5 cellular contexts compared by ENCODE assay signal in genomic region chr19:42280761-42281174, GRCh38. TPM values are rescaled to one million over a fixed set of nuclear protein-coding genes. Genes with fewer than 3 reads are reported as not detected.
A peak's percentile ranks its signal among the peaks of the same experiment; 100 is the strongest.
DNase-seq lines count a peak whose midpoint lies in the region; ATAC-seq and TF ChIP-seq lines count a peak whose summit lies in the region.

No MANE protein-coding gene starts in this region.

- TF ChIP-seq CTCF in astrocyte of the spinal cord (IDR thresholded peaks at IDR 0.05; ENCODE audit: low read depth, low read length), result no peak

- H3K4me1 Mint-ChIP-seq in naive B cell, result peaks cover 46 to 63% (median 51%) of the 10 kb centered on the region in 3 donors

- no peaks in the 10 kb centered on the region for H3K9me3 Mint-ChIP-seq in naive B cell

- H3K4me3 Mint-ChIP-seq in naive B cell, result peak overlapping the region in 6 of 8 donors; percentile 62 to 88 (median 80)

- no peaks in the 10 kb centered on the region for H3K27me3 Mint-ChIP-seq in naive B cell

- DNase-seq in Jurkat, Clone E6-1 (ENCODE audit: low read depth, low spot score), result no peak
- DNase-seq in astrocyte of the spinal cord (ENCODE audit: low read depth, low spot score), result peak; percentile 70
- no peak for DNase-seq in naive B cell
- no peak for DNase-seq in dedifferentiated amniotic fluid mesenchymal stem cell (ENCODE audit: extremely low spot score)

- no peaks in the 10 kb centered on the region for H3K36me3 Mint-ChIP-seq in naive B cell

- in situ Hi-C loops in astrocyte of the spinal cord (cut with HindIII; ENCODE audit: low sequenced_read_pairs), result no loop called here

- peak overlapping the region in 2 of 6 donors; percentile 25 to 38 for H3K27ac Mint-ChIP-seq in naive B cell

- ATAC-seq in naive B cell (ENCODE audit: low read depth in 2 of 2) (no peak), HG03139 (IDR thresholded peaks at IDR 0.05; ENCODE audit: unreplicated experiment) (no peak)

- peak overlapping the region; percentile 73 for H3K4me3 ChIP-seq in Jurkat, Clone E6-1 (ENCODE audit: low read length)
- peak overlapping the region; percentile 72 for H3K4me3 ChIP-seq in astrocyte of the spinal cord (ENCODE audit: low read depth, low read length)

RNA-seq across cellular contexts. Expression of gene CIC, which starts 11.7 kb away (rescaled TPM):
- 33.3 TPM for polyA plus RNA-seq in Jurkat, Clone E6-1 (2012; ENCODE audit: insufficient read depth, insufficient read length)
- polyA plus RNA-seq in naive B cell (ENCODE audit: low read depth in 6 of 6), result 1 to 10 TPM in 5 of 6 donors, under 1 TPM in 1; 0.05 to 5.3 (median 2.1) TPM

RNA-seq across cellular contexts. Expression of gene PRR19, which starts 21.2 kb away (rescaled TPM):
- polyA plus RNA-seq in Jurkat, Clone E6-1 (2012; ENCODE audit: insufficient read depth, insufficient read length), result 0.87 TPM
- under 1 TPM in 3 of 6 donors, not detected in 3; 0.25 to 0.51 (median 0.34) TPM for polyA plus RNA-seq in naive B cell (ENCODE audit: low read depth in 6 of 6)

RNA-seq across cellular contexts. Expression of gene PAFAH1B3, which starts 21.7 kb away (rescaled TPM):
- polyA plus RNA-seq in Jurkat, Clone E6-1 (2012; ENCODE audit: insufficient read depth, insufficient read length), result 247 TPM
- 10 to 100 TPM; 12.3 to 25.9 (median 24.4) TPM for polyA plus RNA-seq in naive B cell (ENCODE audit: low read depth in 6 of 6)

RNA-seq across cellular contexts. Expression of gene ERF, which starts 25.8 kb away (rescaled TPM):
- polyA plus RNA-seq in Jurkat, Clone E6-1 (2012; ENCODE audit: insufficient read depth, insufficient read length), result 28.7 TPM
- polyA plus RNA-seq in naive B cell (ENCODE audit: low read depth in 6 of 6), result 1 to 10 TPM in 5 of 6 donors, under 1 TPM in 1; 0.68 to 8.2 (median 3.8) TPM

RNA-seq across cellular contexts. Expression of gene TMEM145, which starts 32.3 kb away (rescaled TPM):
- polyA plus RNA-seq in Jurkat, Clone E6-1 (2012; ENCODE audit: insufficient read depth, insufficient read length), result 2.8 TPM
- polyA plus RNA-seq in naive B cell (ENCODE audit: low read depth in 6 of 6), result not detected
